In the genomic region with DNA sequence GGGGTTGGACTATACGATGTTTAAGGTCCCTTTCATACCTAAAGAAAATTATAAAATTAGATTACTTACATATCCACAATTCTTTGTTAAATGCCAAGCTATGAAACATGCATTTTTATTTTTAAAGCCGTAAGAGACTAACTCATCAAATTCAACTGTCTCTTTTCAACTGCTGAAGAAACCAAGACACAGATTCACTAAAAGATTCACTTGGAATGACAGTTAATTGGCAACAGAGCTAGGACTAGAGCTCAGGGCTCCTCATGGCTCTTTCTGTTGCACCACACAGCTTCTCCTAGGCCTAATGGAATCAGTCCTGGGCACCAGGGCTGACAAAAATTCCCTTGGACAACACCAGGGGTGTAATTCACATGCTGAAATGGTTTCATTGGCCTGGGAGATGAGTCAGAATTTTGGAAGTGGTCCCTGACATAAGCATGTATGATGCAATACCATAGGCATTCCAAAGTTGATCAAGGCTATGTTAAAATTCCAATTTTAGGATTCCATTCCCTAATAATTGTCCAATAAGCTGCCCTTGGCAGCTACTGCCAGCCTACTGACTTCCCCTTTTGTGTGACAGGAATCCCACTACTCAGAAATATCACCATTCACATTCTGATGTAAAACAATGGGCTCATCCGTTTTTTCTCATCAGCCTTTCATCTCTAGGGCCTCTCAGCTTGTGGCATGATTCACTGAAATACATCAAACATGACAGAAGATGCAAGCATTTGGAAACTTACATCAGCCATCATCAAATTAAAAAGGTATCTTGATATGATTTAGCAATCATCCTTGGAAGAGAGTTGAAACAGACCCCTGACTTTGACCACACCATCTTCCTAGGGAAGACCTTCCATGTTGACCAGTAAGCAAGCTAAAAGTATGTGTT, we compare ENCODE assay signal across 10 cellular contexts. TPM values are rescaled to one million over a fixed set of nuclear protein-coding genes. Genes with fewer than 3 reads are reported as not detected.
DNase-seq lines count a peak whose midpoint lies in the region; ATAC-seq and TF ChIP-seq lines count a peak whose summit lies in the region.
"Had no signal": no experiment of that assay in that cellular context is flagged by ENCODE, and none has a peak within 500 bp of the region (broad histone marks: within the 10 kb centered on the region; RNA-seq: fewer than 3 reads in every experiment).

No MANE protein-coding gene starts in this region.

- no peaks in the 10 kb centered on the region for H3K9me3 ChIP-seq in GM23248 (ENCODE audit: low read depth)
- H3K9me3 ChIP-seq in PC-3 (ENCODE audit: low read length) = no peaks in the 10 kb centered on the region
- H3K9me3 ChIP-seq in osteoblast (ENCODE audit: low read depth, low read length) = no peaks in the 10 kb centered on the region

- WGBS in GM23248 (ENCODE audit: low coverage in 1 of 2, low lambda C conversion rate in 2 of 2, missing lambda C conversion rate in 2 of 2), 2 experiments = 11 to 16% methylated on average over 3 of the region's 3 CpGs

- no peaks in the 10 kb centered on the region for H3K27me3 ChIP-seq in GM23248 (replicated peaks; ENCODE audit: insufficient read depth)
- H3K27me3 ChIP-seq in PC-3 (ENCODE audit: low read length) = no peaks in the 10 kb centered on the region
- no peaks in the 10 kb centered on the region for H3K27me3 ChIP-seq in osteoblast (ENCODE audit: insufficient read depth, low read length)

- no peaks in the 10 kb centered on the region for H3K79me2 ChIP-seq in GM23248 (ENCODE audit: insufficient read depth)
- H3K79me2 ChIP-seq in PC-3 (ENCODE audit: low read length) = no peaks in the 10 kb centered on the region
- no peaks in the 10 kb centered on the region for H3K79me2 ChIP-seq in osteoblast (ENCODE audit: insufficient read depth, low read length)

- H3K9ac ChIP-seq in GM23248 = peak overlapping the region; percentile 58
- no peak overlapping the region for H3K9ac ChIP-seq in PC-3 (ENCODE audit: low read length)

- POLR2A ChIA-PET in PC-3 (lab: Charles Lee; ENCODE audit: unreplicated experiment) = interaction anchor here (0.6 kb wide), 1 partner anchor 1558 kb away, joined by 3 read pairs; no protein-coding TSS in a partner anchor

- H3K9me2 ChIP-seq in GM23248 (ENCODE audit: insufficient read depth) = no peaks in the 10 kb centered on the region
- H3K9me2 ChIP-seq in PC-3 (replicated peaks; ENCODE audit: low read length) = no peaks in the 10 kb centered on the region

- DNase-seq in GM23248 = peak; percentile 85
- peak; percentile 85 for DNase-seq in PC-3
- peak; percentile 30 for DNase-seq in epidermal melanocyte (ENCODE audit: insufficient read length, low spot score)
- DNase-seq in osteoblast (ENCODE audit: insufficient read length, low spot score, missing footprints) = peak; percentile 85
- no peak for DNase-seq in GM13977 (ENCODE audit: low spot score)
- DNase-seq in NOMO-1 treated with dmso at 0.1 percent for 144 hours (lab: John Stamatoyannopoulos, UW; ENCODE audit: unreplicated experiment) = no peak
- DNase-seq: stimulated activated CD4-positive, alpha-beta T cell treated with anti-CD3 and anti-CD28 coated beads, Interleukin-4, amount 100 ng/mL, for 1 hour had no signal

- peak; percentile 32; the same call in 1 of the 2 replicates for TF ChIP-seq CTCF in PC-3 (conservative IDR thresholded peaks at IDR 0.05; ENCODE audit: low read depth, low read length)
- TF ChIP-seq CTCF in osteoblast (IDR thresholded peaks at IDR 0.05; ENCODE audit: extremely low read depth, low read depth, low read length) = peak; percentile 38
- TF ChIP-seq CTCF in GM13977 (IDR thresholded peaks at IDR 0.05; ENCODE audit: extremely low read depth, insufficient read depth, missing control alignments) = no peak

- H3K4me2 ChIP-seq in GM23248 (ENCODE audit: unreplicated experiment) = no peak overlapping the region
- H3K4me2 ChIP-seq in PC-3 (ENCODE audit: low read length) = peak overlapping the region; percentile 31
- peak overlapping the region; percentile 34 for H3K4me2 ChIP-seq in osteoblast (ENCODE audit: insufficient read depth, low read length)

- intact Hi-C loops in PC-3 (cut with micrococcal nuclease) = no loop called here

- H4K20me1 ChIP-seq in GM23248 (ENCODE audit: insufficient read depth) (no peaks in the 10 kb centered on the region), PC-3 (ENCODE audit: low read length) (no peaks in the 10 kb centered on the region), osteoblast (ENCODE audit: insufficient read depth, low read length) (no peaks in the 10 kb centered on the region)

- H3K27ac ChIP-seq in GM23248 (peak overlapping the region; percentile 88), PC-3 (ENCODE audit: low read length) (peak overlapping the region; percentile 70), osteoblast (ENCODE audit: low read depth, low read length) (peak overlapping the region; percentile 86)

- no peaks in the 10 kb centered on the region for H3K36me3 ChIP-seq in GM23248 (ENCODE audit: low read depth)
- H3K36me3 ChIP-seq in PC-3 (ENCODE audit: low read depth, low read length) = no peaks in the 10 kb centered on the region
- no peaks in the 10 kb centered on the region for H3K36me3 ChIP-seq in osteoblast (ENCODE audit: insufficient read depth, low read length)

- H3K4me3 ChIP-seq in GM23248 (no peak overlapping the region), PC-3 (ENCODE audit: low read length) (no peak overlapping the region), osteoblast (ENCODE audit: insufficient read depth, low read length) (no peak overlapping the region)

- CTCF ChIA-PET in PC-3 (lab: Charles Lee) = interaction anchor here (0.6 kb wide), 2 partner anchors 149 to 203 kb away, joined by 3 to 15 read pairs; a partner anchor contains a TSS

- ATAC-seq in PC-3 (peak; percentile 77), GM19467 (IDR thresholded peaks at IDR 0.05; ENCODE audit: unreplicated experiment) (no peak), GM19455 (IDR thresholded peaks at IDR 0.05; ENCODE audit: unreplicated experiment) (no peak)

- TSS peak; percentile 64 for BruUV-seq in PC-3 (replicated peaks; lab: Mats Ljungman, UMichigan)

- peak overlapping the region; percentile 55 for H2AFZ ChIP-seq in GM23248
- peak overlapping the region; percentile 57 for H2AFZ ChIP-seq in PC-3 (ENCODE audit: low read length)
- H2AFZ ChIP-seq in osteoblast (ENCODE audit: low read length) = peak overlapping the region; percentile 4

- in situ Hi-C loops in GM23248 (cut with MboI) = no loop called here
- in situ Hi-C loops in GM13977 (cut with MboI; ENCODE audit: low pct_unique_long_range_greater_than_20kb, low sequenced_read_pairs, unreplicated experiment) = no loop called here

- H3F3A ChIP-seq in GM23248 (ENCODE audit: insufficient read depth) (peaks cover 34% of the 10 kb centered on the region), PC-3 (ENCODE audit: low read length, unreplicated experiment) (no peaks in the 10 kb centered on the region)

- H3K4me1 ChIP-seq in GM23248 (ENCODE audit: insufficient read depth) = peaks cover 37% of the 10 kb centered on the region
- H3K4me1 ChIP-seq in PC-3 (ENCODE audit: insufficient read depth, low read length) = peaks cover 35% of the 10 kb centered on the region
- peaks cover 35% of the 10 kb centered on the region for H3K4me1 ChIP-seq in osteoblast (ENCODE audit: insufficient read depth, low read length)

RNA-seq across cellular contexts. Expression of gene PLAC1, which starts 54.2 kb away (rescaled TPM):
- 0.63 TPM in 1 of 2 replicates, not detected in the other for total RNA-seq in GM23248 (2014; rRNA removed; shearing (Covaris generic))
- polyA plus RNA-seq in GM23248 (2016; fragmentation: Nextera tagmentation; extraction: Ambion mirVana) = not detected in 2 replicates
- 1.8 and 2.6 TPM in 2 replicates for total RNA-seq in PC-3 (2014; rRNA removed)
- total RNA-seq in osteoblast = not detected in 2 replicates
- total RNA-seq: liver had no signal
- polyA plus RNA-seq: liver had no signal

Comparison
In these comparisons a context has a peak if more than half of its experiments do, and no peak if none do; other contexts are left out.
1. DNase-seq: peak in GM23248 (single experiment), PC-3 (single experiment), epidermal melanocyte (single experiment) and osteoblast (single experiment); none in GM13977 (single experiment) and NOMO-1 treated with dmso at 0.1 percent for 144 hours (single experiment).
2. H2AFZ ChIP-seq: peak in every context shown above with its lines; median percentile 57 in PC-3; 55 in GM23248; 4 in osteoblast.
3. Peak in every context shown above with its lines, with median percentiles within 50 percentile points of each other: H3K27ac ChIP-seq.